ENCODE assay signal across 9 cellular contexts in the genomic region with DNA sequence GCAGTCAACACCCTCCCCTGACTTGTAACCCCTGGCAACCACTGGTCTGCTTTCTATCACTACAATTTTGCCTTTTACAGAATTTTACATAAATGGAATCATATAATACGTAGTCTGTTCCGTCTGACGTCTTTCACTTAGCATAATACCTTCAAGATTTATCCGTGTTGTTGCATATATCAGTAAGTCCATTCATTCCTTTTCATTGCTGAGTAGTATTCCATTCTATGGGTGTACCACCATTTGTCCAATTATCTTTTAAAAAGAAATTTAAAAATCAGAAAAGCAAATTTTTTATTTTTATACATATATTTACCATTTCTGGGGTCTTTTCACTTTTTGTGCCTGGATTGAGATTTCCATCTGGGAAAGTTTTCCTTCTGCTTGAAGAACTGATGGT. TPM values are rescaled to one million over a fixed set of nuclear protein-coding genes. Genes with fewer than 3 reads are reported as not detected.
"Had no signal": no experiment of that assay in that cellular context is flagged by ENCODE, and none has a peak within 500 bp of the region (broad histone marks: within the 10 kb centered on the region; RNA-seq: fewer than 3 reads in every experiment).

No MANE protein-coding gene starts in this region.

- ATAC-seq: GM12878 had no signal

- DNase-seq: GDM1, GF-D8 had no signal

- FAIRE-seq: G401.6, GM12878, GM12891, GM12892, GM18507, GM19239 had no signal

- H3K4me3 ChIP-seq: GM12878 had no signal

RNA-seq across cellular contexts. Expression of gene NOX5, which starts 35.5 kb away (rescaled TPM):
- total RNA-seq: G401, GM12878 had no signal
- polyA plus RNA-seq: GM12878 had no signal
